In genomic region chr6:40845588-40845987, GRCh38 we compare ENCODE assay signal across 8 cellular contexts.
A peak's percentile ranks its signal among the peaks of the same experiment; 100 is the strongest.
DNase-seq lines count a peak whose midpoint lies in the region; TF ChIP-seq lines count a peak whose summit lies in the region.

No MANE protein-coding gene starts in this region.

- no peak overlapping the region for H3K4me3 ChIP-seq in right atrium auricular region

- no peaks in the 10 kb centered on the region for H3K9me3 ChIP-seq in right atrium auricular region

- H3K4me1 ChIP-seq in right atrium auricular region: peaks cover 0 to 9% of the 10 kb centered on the region in 2 donors

- H3K27me3 ChIP-seq in right atrium auricular region: no peaks in the 10 kb centered on the region

- peak; percentile 57 for TF ChIP-seq CTCF in LNCAP (IDR thresholded peaks at IDR 0.05)
- peak; percentile 18 to 62 for TF ChIP-seq CTCF in right atrium auricular region (IDR thresholded peaks at IDR 0.05)

- H3K36me3 ChIP-seq in right atrium auricular region: no peaks in the 10 kb centered on the region

- no peak overlapping the region for H3K27ac ChIP-seq in right atrium auricular region

- DNase-seq in NCI-H446 (lab: John Stamatoyannopoulos, UW) (peak; percentile 26 to 54), NCI-H446 treated with DMSO at 0.1 percent for 48 hours (lab: John Stamatoyannopoulos, UW) (no peak), right atrium auricular region (ENCODE audit: low spot score) (no peak), NCI-H1105 treated with DMSO at 0.1 percent for 48 hours (lab: John Stamatoyannopoulos, UW) (no peak), NCI-H1436 (lab: John Stamatoyannopoulos, UW) (no peak)
- peak; percentile 3 for DNase-seq in activated CD4-positive, alpha-beta T cell treated with anti-CD3 and anti-CD28 coated beads, Interleukin-2, amount 50 U/mL, for 1 hour
- DNase-seq in stimulated activated CD4-positive, alpha-beta T cell treated with anti-CD3 and anti-CD28 coated beads, Interleukin-12 subunit alpha, Interleukin-12 subunit beta, amount 100 ng/mL, for 48 hours (ENCODE audit: low read depth in 2 of 3, low spot score in 1 of 3): peak in 2 of 3 donors; percentile 2 to 15

Comparison
In these comparisons a context has a peak if more than half of its experiments do, and no peak if none do; other contexts are left out.
1. DNase-seq: peak in NCI-H446 (2 of 2), activated CD4-positive, alpha-beta T cell treated with anti-CD3 and anti-CD28 coated beads, Interleukin-2, amount 50 U/mL, for 1 hour (single experiment) and stimulated activated CD4-positive, alpha-beta T cell treated with anti-CD3 and anti-CD28 coated beads, Interleukin-12 subunit alpha, Interleukin-12 subunit beta, amount 100 ng/mL, for 48 hours (2 of 3); none in NCI-H446 treated with DMSO at 0.1 percent for 48 hours (single experiment), right atrium auricular region (single experiment), NCI-H1105 treated with DMSO at 0.1 percent for 48 hours (single experiment) and NCI-H1436 (single experiment).